16 cellular contexts compared by ENCODE assay signal in genomic region chr21:45922648-45923047, GRCh38.
"Had no signal": no experiment of that assay in that cellular context is flagged by ENCODE, and none has a peak within 500 bp of the region (broad histone marks: within the 10 kb centered on the region; RNA-seq: fewer than 3 reads in every experiment).

No MANE protein-coding gene starts in this region.

- H3K9me3 ChIP-seq: adrenal gland, ascending aorta, left ventricle myocardium inferior, thoracic aorta had no signal

- H3K9ac ChIP-seq: parathyroid adenoma had no signal

- H3K27me3 Mint-ChIP-seq: activated naive CD8-positive, alpha-beta T cell treated with anti-CD3 and anti-CD28 coated beads for 36 hours; brain; T-cell had no signal

- H3K4me1 Mint-ChIP-seq: brain had no signal

- FAIRE-seq: islet of Langerhans, TTC549, urothelium cell line had no signal

- H3K27ac ChIP-seq: adrenal gland, ascending aorta, left ventricle myocardium inferior, parathyroid adenoma, thoracic aorta, VCaP had no signal

- H3K4me3 Mint-ChIP-seq: activated naive CD4-positive, alpha-beta T cell treated with anti-CD3 and anti-CD28 coated beads for 36 hours; activated naive CD8-positive, alpha-beta T cell treated with anti-CD3 and anti-CD28 coated beads for 36 hours; brain; nephron progenitor cell; T-cell; T-helper 2 cell treated with Interferon-gamma antibody and Interleukin-4, amounts not matched to agents 5 μg/mL and 100 μg/mL, for 36 hours had no signal

- H3K27ac Mint-ChIP-seq: activated naive CD4-positive, alpha-beta T cell treated with anti-CD3 and anti-CD28 coated beads for 36 hours; activated naive CD8-positive, alpha-beta T cell treated with anti-CD3 and anti-CD28 coated beads for 36 hours; nephron progenitor cell; T-cell; T-helper 2 cell treated with Interferon-gamma antibody and Interleukin-4, amounts not matched to agents 5 μg/mL and 100 μg/mL, for 36 hours had no signal

- H3K36me3 Mint-ChIP-seq: activated naive CD8-positive, alpha-beta T cell treated with anti-CD3 and anti-CD28 coated beads for 36 hours; brain; T-cell had no signal

- H3K4me3 ChIP-seq: adrenal gland, ascending aorta, left ventricle myocardium inferior, lung, thoracic aorta had no signal

- H3K36me3 ChIP-seq: adrenal gland, ascending aorta, left ventricle myocardium inferior, thoracic aorta had no signal

- H3K4me1 ChIP-seq: adrenal gland, parathyroid adenoma had no signal

- H3K27me3 ChIP-seq: adrenal gland, ascending aorta had no signal

- H3K9me3 Mint-ChIP-seq: activated naive CD4-positive, alpha-beta T cell treated with anti-CD3 and anti-CD28 coated beads for 36 hours; activated naive CD8-positive, alpha-beta T cell treated with anti-CD3 and anti-CD28 coated beads for 36 hours; T-cell; T-helper 2 cell treated with Interferon-gamma antibody and Interleukin-4, amounts not matched to agents 5 μg/mL and 100 μg/mL, for 36 hours had no signal
